In the genomic region with DNA sequence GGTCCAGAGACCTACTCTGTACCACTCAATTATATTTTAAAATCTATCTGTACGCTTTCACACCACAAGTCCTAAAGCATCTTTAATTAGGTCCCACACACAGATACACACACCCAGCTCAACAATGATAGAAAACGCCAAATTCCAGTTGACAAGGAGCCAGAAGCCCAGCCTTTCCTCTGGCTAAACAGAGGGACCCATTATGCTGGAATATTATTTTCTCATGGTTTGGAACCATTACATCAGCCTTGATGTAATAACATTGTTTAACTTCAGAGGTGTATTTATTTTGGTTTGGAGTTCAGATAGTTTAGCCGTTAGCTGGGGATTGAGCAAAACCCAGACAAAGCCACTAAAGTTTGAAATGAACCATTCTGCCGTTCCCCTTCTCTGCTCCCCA, we compare ENCODE assay signal across 21 cellular contexts. TPM values are rescaled to one million over a fixed set of nuclear protein-coding genes. Genes with fewer than 3 reads are reported as not detected.
"Had no signal": no experiment of that assay in that cellular context is flagged by ENCODE, and none has a peak within 500 bp of the region (broad histone marks: within the 10 kb centered on the region; RNA-seq: fewer than 3 reads in every experiment).

No MANE protein-coding gene starts in this region.

- DNase-seq: effector CD8-positive, alpha-beta T cell; gastrocnemius medialis; heart right ventricle; hypothalamus; mesenchymal stem cell; naive B cell; occipital lobe; pancreas; right lobe of liver; spleen; stimulated activated CD4-positive, alpha-beta T cell treated with anti-CD3 and anti-CD28 coated beads, Interleukin-15, amount 100 ng/mL, for 24 hours; stimulated activated CD4-positive, alpha-beta T cell treated with anti-CD3 and anti-CD28 coated beads, Interleukin-1b, Interleukin-23, amount 100 ng/mL, for 48 hours; stimulated activated CD4-positive, alpha-beta T cell treated with anti-CD3 and anti-CD28 coated beads, Interleukin-4, amount 100 ng/mL, for 24 hours; testis; upper lobe of right lung had no signal

- H3K4me3 ChIP-seq: coronary artery, gastrocnemius medialis, heart right ventricle, left lung, lung, pancreas, right lobe of liver, spleen, testis, tibial nerve, upper lobe of right lung, vagina had no signal

- H3K4me1 ChIP-seq: gastrocnemius medialis, heart right ventricle, left lung, pancreas, right lobe of liver, spleen, testis, upper lobe of right lung, vagina had no signal

- H3K27me3 ChIP-seq: left lung, pancreas, right lobe of liver, testis, vagina had no signal

- H3K36me3 ChIP-seq: gastrocnemius medialis, heart right ventricle, left lung, pancreas, right lobe of liver, spleen, tibial nerve, upper lobe of right lung, vagina had no signal

- ATAC-seq: left lung, pancreas, upper lobe of right lung had no signal

- H3K27ac ChIP-seq: coronary artery, gastrocnemius medialis, heart right ventricle, left lung, pancreas, right lobe of liver, spleen, testis, tibial nerve, upper lobe of right lung, vagina had no signal

- H3K9me3 ChIP-seq: gastrocnemius medialis, left lung, pancreas, right lobe of liver, testis, tibial nerve, upper lobe of right lung, vagina had no signal

RNA-seq across cellular contexts. Expression of a gene that starts 14.0 kb away (rescaled TPM):
- total RNA-seq: progenitor cell of endocrine pancreas had no signal
